ENCODE assay signal across 22 cellular contexts in the genomic region with DNA sequence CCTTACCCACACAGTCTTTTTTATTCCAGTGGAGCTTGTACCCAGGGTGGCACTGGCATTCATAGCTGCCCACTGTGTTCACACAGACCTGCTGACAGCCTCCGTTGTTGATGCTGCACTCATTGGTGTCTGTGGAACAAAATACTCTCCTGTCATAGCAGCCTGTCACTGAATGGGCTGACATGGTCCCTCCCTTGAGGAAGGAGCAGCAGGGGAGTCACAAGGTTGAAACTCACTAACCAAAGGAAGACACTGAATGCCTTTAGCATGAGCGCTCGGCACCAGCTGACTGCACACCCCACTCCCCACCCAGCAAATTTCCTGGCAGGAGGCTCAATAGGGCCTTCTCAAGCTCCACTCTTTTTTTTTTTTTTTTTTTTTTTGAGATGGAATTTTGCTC. TPM values are rescaled to one million over a fixed set of nuclear protein-coding genes. Genes with fewer than 3 reads are reported as not detected.
DNase-seq lines count a peak whose midpoint lies in the region; ATAC-seq and TF ChIP-seq lines count a peak whose summit lies in the region.
"Had no signal": no experiment of that assay in that cellular context is flagged by ENCODE, and none has a peak within 500 bp of the region (broad histone marks: within the 10 kb centered on the region; RNA-seq: fewer than 3 reads in every experiment).

No MANE protein-coding gene starts in this region.

- ATAC-seq in HG03565 (IDR thresholded peaks at IDR 0.05; ENCODE audit: unreplicated experiment) = no peak
- ATAC-seq: stimulated activated memory B cell treated with anti-CD40 and anti-IgM and Interleukin-4, amounts not matched to agents 10 μg/mL and 1 μg/mL and 100 μg/mL, for 72 hours had no signal

- CTCF ChIA-PET in AG04450 (lab: Charles Lee) = interaction anchor here (0.9 to 1.1 kb wide), 2 partner anchors 38 to 85 kb away, joined by 3 to 7 read pairs; no protein-coding TSS in a partner anchor

- H3K36me3 Mint-ChIP-seq in osteocyte (ENCODE audit: unreplicated experiment) = no peaks in the 10 kb centered on the region
- H3K36me3 Mint-ChIP-seq: activated naive CD8-positive, alpha-beta T cell treated with anti-CD3 and anti-CD28 coated beads for 36 hours; stimulated activated memory B cell treated with anti-CD40 and anti-IgM and Interleukin-4, amounts not matched to agents 10 μg/mL and 1 μg/mL and 100 μg/mL, for 72 hours had no signal

- POLR2A ChIA-PET in AG04450 (lab: Yijun Ruan, JAX) = interaction anchor here (0.6 to 0.9 kb wide), 2 partner anchors 84 to 437 kb away, joined by 3 to 4 read pairs; no protein-coding TSS in a partner anchor

- TF ChIP-seq CTCF in AG04450 (IDR thresholded peaks at IDR 0.05; ENCODE audit: low read depth, low read length) = no peak
- no peak for TF ChIP-seq CTCF in choroid plexus epithelial cell (conservative IDR thresholded peaks at IDR 0.05; ENCODE audit: low read depth, low read length)
- TF ChIP-seq CTCF in osteocyte (IDR thresholded peaks at IDR 0.05) = no peak

- no peaks in the 10 kb centered on the region for H3K9me3 Mint-ChIP-seq in osteocyte (ENCODE audit: unreplicated experiment)
- H3K9me3 Mint-ChIP-seq: activated naive CD8-positive, alpha-beta T cell treated with anti-CD3 and anti-CD28 coated beads for 36 hours; stimulated activated memory B cell treated with anti-CD40 and anti-IgM and Interleukin-4, amounts not matched to agents 10 μg/mL and 1 μg/mL and 100 μg/mL, for 72 hours had no signal

- H3K4me3 ChIP-seq in AG04450 (ENCODE audit: low read depth, low read length) (no peak overlapping the region), choroid plexus epithelial cell (ENCODE audit: low read depth, low read length) (no peak overlapping the region)
- H3K4me3 ChIP-seq: heart left ventricle, pancreas, smooth muscle cell, transverse colon had no signal

- H3K4me3 Mint-ChIP-seq in osteocyte (ENCODE audit: unreplicated experiment) = no peak overlapping the region
- H3K4me3 Mint-ChIP-seq: activated naive CD8-positive, alpha-beta T cell treated with anti-CD3 and anti-CD28 coated beads for 36 hours; stimulated activated memory B cell treated with anti-CD40 and anti-IgM and Interleukin-4, amounts not matched to agents 10 μg/mL and 1 μg/mL and 100 μg/mL, for 72 hours had no signal

- H3K9me3 ChIP-seq in AG04450 (ENCODE audit: control insufficient read depth, insufficient read depth, low read length) = no peaks in the 10 kb centered on the region
- H3K9me3 ChIP-seq: heart left ventricle, pancreas, transverse colon had no signal

- no peak overlapping the region for H3K27ac Mint-ChIP-seq in osteocyte (ENCODE audit: unreplicated experiment)
- H3K27ac Mint-ChIP-seq: activated naive CD8-positive, alpha-beta T cell treated with anti-CD3 and anti-CD28 coated beads for 36 hours; stimulated activated memory B cell treated with anti-CD40 and anti-IgM and Interleukin-4, amounts not matched to agents 10 μg/mL and 1 μg/mL and 100 μg/mL, for 72 hours had no signal

- no peaks in the 10 kb centered on the region for H3K27me3 Mint-ChIP-seq in osteocyte (ENCODE audit: unreplicated experiment)
- H3K27me3 Mint-ChIP-seq: activated naive CD8-positive, alpha-beta T cell treated with anti-CD3 and anti-CD28 coated beads for 36 hours; stimulated activated memory B cell treated with anti-CD40 and anti-IgM and Interleukin-4, amounts not matched to agents 10 μg/mL and 1 μg/mL and 100 μg/mL, for 72 hours had no signal

- peaks cover 15% of the 10 kb centered on the region for H3K4me1 Mint-ChIP-seq in osteocyte (ENCODE audit: unreplicated experiment)
- H3K4me1 Mint-ChIP-seq: activated naive CD8-positive, alpha-beta T cell treated with anti-CD3 and anti-CD28 coated beads for 36 hours; stimulated activated memory B cell treated with anti-CD40 and anti-IgM and Interleukin-4, amounts not matched to agents 10 μg/mL and 1 μg/mL and 100 μg/mL, for 72 hours had no signal

- no peak overlapping the region for H3K27ac ChIP-seq in AG04450 (ENCODE audit: low read depth, low read length)
- H3K27ac ChIP-seq: heart left ventricle, pancreas, transverse colon had no signal

- DNase-seq in AG04450 (ENCODE audit: low read depth, low spot score) (peak; percentile 6), HK-2 (ENCODE audit: unreplicated experiment) (peak; percentile 70), choroid plexus epithelial cell (ENCODE audit: low read depth) (peak; percentile 57), kidney tubule cell (ENCODE audit: low spot score) (peak; percentile 94), osteocyte (ENCODE audit: extremely low spot score, unreplicated experiment) (no peak), SW 1271 (lab: John Stamatoyannopoulos, UW) (no peak)
- DNase-seq in activated naive CD4-positive, alpha-beta T cell (lab: John Stamatoyannopoulos, UW) = no peak
- DNase-seq: activated CD4-positive, alpha-beta T cell treated with anti-CD3 and anti-CD28 coated beads, Interleukin-2, amount 50 U/mL, for 1 hour; activated naive CD8-positive, alpha-beta T cell treated with anti-CD3 and anti-CD28 coated beads for 36 hours; activated T-cell treated with anti-CD3 and anti-CD28 coated beads, Interleukin-2, amount 50 U/mL, for 1 hour; cerebellar nuclear complex; heart left ventricle; KBM-7; NCI-H1105 treated with DMSO at 0.1 percent for 48 hours; NCI-H226; pancreas; SIG-M5; T-helper 9 cell; transverse colon had no signal

- no peaks in the 10 kb centered on the region for H3K27me3 ChIP-seq in AG04450 (ENCODE audit: control insufficient read depth, insufficient read depth, low read length)
- H3K27me3 ChIP-seq: heart left ventricle, pancreas, transverse colon had no signal

RNA-seq across cellular contexts. Expression of gene SCUBE2, which starts 37.8 kb away (rescaled TPM):
- polyA plus RNA-seq in AG04450 (2011; rRNA removed) = 0.91 and 1.3 TPM in 2 replicates
- 1.3 and 2.7 TPM in 2 replicates for polyA minus RNA-seq in AG04450 (2011; rRNA and poly(A)+ RNA removed)
- total RNA-seq in osteocyte = 1.9 and 3.3 TPM in 2 replicates
- total RNA-seq: activated naive CD8-positive, alpha-beta T cell treated with anti-CD3 and anti-CD28 coated beads for 36 hours had no signal

RNA-seq across cellular contexts. Expression of gene NRIP3, which starts 49.8 kb away (rescaled TPM):
- 11.1 and 12.3 TPM in 2 replicates for polyA plus RNA-seq in AG04450 (2011; rRNA removed)
- 13.5 and 15.8 TPM in 2 replicates for polyA minus RNA-seq in AG04450 (2011; rRNA and poly(A)+ RNA removed)
- total RNA-seq in osteocyte = 0.97 and 1.1 TPM in 2 replicates

Comparison
In these comparisons a context has a peak if more than half of its experiments do, and no peak if none do; other contexts are left out.
1. DNase-seq: peak in AG04450 (single experiment), HK-2 (single experiment), choroid plexus epithelial cell (single experiment) and kidney tubule cell (single experiment); none in osteocyte (single experiment), SW 1271 (0 of 2) and activated naive CD4-positive, alpha-beta T cell (0 of 4).